Comparison of ENCODE assay signal across 1 cellular context in genomic region chr10:69049564-69049955, GRCh38.
TF ChIP-seq lines count a peak whose summit lies in the region.

No MANE protein-coding gene starts in this region.

TF ChIP-seq in K562, 482 proteins besides CTCF, POLR2A, EP300 and RAD21 (continued from another document):
- TF ChIP-seq FOXP1 (CRISPR knock-in tag; IDR thresholded peaks at IDR 0.05) (0 out of 2 replicates have a peak, but pooled peaks have one; percentile 28), CBX2 (IDR thresholded peaks at IDR 0.05; ENCODE audit: insufficient read depth, low read length, poor library complexity, severe bottlenecking) (no peak), ZFX (CRISPR knock-in tag; IDR thresholded peaks at IDR 0.05) (peak; percentile 57; the same call in 1 of the 2 replicates), BRD4 (IDR thresholded peaks at IDR 0.05) (no peak), TBP (optimal IDR thresholded peaks at IDR 0.05; ENCODE audit: low read depth, low read length) (no peak), CBX8 (IDR thresholded peaks at IDR 0.05; ENCODE audit: borderline replicate concordance, extremely low read depth, low read depth, low read length, poor library complexity, severe bottlenecking) (no peak), ZNF444 (CRISPR knock-in tag; IDR thresholded peaks at IDR 0.05) (no peak), ILF3 (IDR thresholded peaks at IDR 0.05; ENCODE audit: borderline replicate concordance) (no peak), POU5F1 (IDR thresholded peaks at IDR 0.05; ENCODE audit: borderline replicate concordance, low read depth, low read length, partially characterized antibody) (no peak), PHF21A (IDR thresholded peaks at IDR 0.05; ENCODE audit: borderline replicate concordance, low read depth) (no peak), ZKSCAN3 (CRISPR knock-in tag; IDR thresholded peaks at IDR 0.05) (no peak), ZNF274 (IDR thresholded peaks at IDR 0.05; ENCODE audit: borderline replicate concordance, low read depth, low read length) (no peak), MAX (CRISPR knock-in tag; IDR thresholded peaks at IDR 0.05) (peak; percentile 80)
- TF ChIP-seq, protein P1, sequence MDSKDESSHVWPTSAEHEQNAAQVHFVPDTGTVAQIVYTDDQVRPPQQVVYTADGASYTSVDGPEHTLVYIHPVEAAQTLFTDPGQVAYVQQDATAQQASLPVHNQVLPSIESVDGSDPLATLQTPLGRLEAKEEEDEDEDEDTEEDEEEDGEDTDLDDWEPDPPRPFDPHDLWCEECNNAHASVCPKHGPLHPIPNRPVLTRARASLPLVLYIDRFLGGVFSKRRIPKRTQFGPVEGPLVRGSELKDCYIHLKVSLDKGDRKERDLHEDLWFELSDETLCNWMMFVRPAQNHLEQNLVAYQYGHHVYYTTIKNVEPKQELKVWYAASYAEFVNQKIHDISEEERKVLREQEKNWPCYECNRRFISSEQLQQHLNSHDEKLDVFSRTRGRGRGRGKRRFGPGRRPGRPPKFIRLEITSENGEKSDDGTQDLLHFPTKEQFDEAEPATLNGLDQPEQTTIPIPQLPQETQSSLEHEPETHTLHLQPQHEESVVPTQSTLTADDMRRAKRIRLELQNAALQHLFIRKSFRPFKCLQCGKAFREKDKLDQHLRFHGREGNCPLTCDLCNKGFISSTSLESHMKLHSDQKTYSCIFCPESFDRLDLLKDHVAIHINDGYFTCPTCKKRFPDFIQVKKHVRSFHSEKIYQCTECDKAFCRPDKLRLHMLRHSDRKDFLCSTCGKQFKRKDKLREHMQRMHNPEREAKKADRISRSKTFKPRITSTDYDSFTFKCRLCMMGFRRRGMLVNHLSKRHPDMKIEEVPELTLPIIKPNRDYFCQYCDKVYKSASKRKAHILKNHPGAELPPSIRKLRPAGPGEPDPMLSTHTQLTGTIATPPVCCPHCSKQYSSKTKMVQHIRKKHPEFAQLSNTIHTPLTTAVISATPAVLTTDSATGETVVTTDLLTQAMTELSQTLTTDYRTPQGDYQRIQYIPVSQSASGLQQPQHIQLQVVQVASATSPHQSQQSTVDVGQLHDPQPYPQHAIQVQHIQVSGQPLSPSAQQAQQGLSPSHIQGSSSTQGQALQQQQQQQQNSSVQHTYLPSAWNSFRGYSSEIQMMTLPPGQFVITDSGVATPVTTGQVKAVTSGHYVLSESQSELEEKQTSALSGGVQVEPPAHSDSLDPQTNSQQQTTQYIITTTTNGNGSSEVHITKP (IDR thresholded peaks at IDR 0.05; ENCODE audit: partially characterized antibody): peak; percentile 58
